ENCODE assay signal across 8 cellular contexts in genomic region chr1:112956503-112957132, GRCh38. TPM values are rescaled to one million over a fixed set of nuclear protein-coding genes. Genes with fewer than 3 reads are reported as not detected.
DNase-seq lines count a peak whose midpoint lies in the region; ATAC-seq and TF ChIP-seq lines count a peak whose summit lies in the region.

No MANE protein-coding gene starts in this region.

- no peak for DNase-seq in RWPE1 (ENCODE audit: low spot score)
- peak; percentile 33 for DNase-seq in stimulated activated CD4-positive, alpha-beta T cell treated with anti-CD3 and anti-CD28 coated beads, Interleukin-1b, Interleukin-23, amount 100 ng/mL, for 48 hours
- DNase-seq in GF-D8 (lab: John Stamatoyannopoulos, UW), result no peak
- DNase-seq in NCI-H446 treated with DMSO at 0.1 percent for 48 hours (lab: John Stamatoyannopoulos, UW), result no peak

- H3K27ac Mint-ChIP-seq in brain, result peak overlapping the region; percentile 83 to 100 (median 90)

- no peaks in the 10 kb centered on the region for H3K27me3 ChIP-seq in layer of hippocampus (ENCODE audit: control insufficient read depth, insufficient read depth, low read length)

- POLR2A ChIA-PET in RWPE1 (lab: Yijun Ruan, JAX; ENCODE audit: low non-redundant PET), result interaction anchor here (0.8 to 1.3 kb wide), 4 partner anchors 21 to 89 kb away, joined by 3 to 8 read pairs (median 4); no protein-coding TSS in a partner anchor

- peaks cover 32% of the 10 kb centered on the region for H3K36me3 Mint-ChIP-seq in brain

- peak overlapping the region; percentile 93 for H3K27ac ChIP-seq in RWPE1
- H3K27ac ChIP-seq in layer of hippocampus (ENCODE audit: low read depth, low read length), result peak overlapping the region; percentile 97

- peak overlapping the region; percentile 77 for H3K4me3 ChIP-seq in GM08714 (ENCODE audit: low read length)

- peaks cover 80% of the 10 kb centered on the region for H3K4me1 Mint-ChIP-seq in brain

- peaks cover 13% of the 10 kb centered on the region for H3K27me3 Mint-ChIP-seq in brain

- ATAC-seq in HG02610 (IDR thresholded peaks at IDR 0.05; ENCODE audit: unreplicated experiment), result peak; percentile 12

- CTCF ChIA-PET in RWPE1 (lab: Yijun Ruan, JAX), result interaction anchor here (1.0 kb wide), 1 partner anchor 147 kb away, joined by 3 read pairs; no protein-coding TSS in a partner anchor

- peak overlapping the region; percentile 90 to 99 (median 95) for H3K4me3 Mint-ChIP-seq in brain

- no peak for TF ChIP-seq CTCF in RWPE1 (conservative IDR thresholded peaks at IDR 0.05; ENCODE audit: low read depth)
- TF ChIP-seq CTCF in brain (conservative IDR thresholded peaks at IDR 0.05), result no peak

- peaks cover 0 to 4% (median 3%) of the 10 kb centered on the region in 5 experiments for H3K9me3 Mint-ChIP-seq in brain

RNA-seq across cellular contexts. Expression of gene SLC16A1, which starts 0.6 kb away (rescaled TPM):
- 38.9 TPM for polyA plus RNA-seq in brain (ENCODE audit: insufficient read depth, low read depth, low replicate concordance)
